Comparison of ENCODE assay signal across 20 cellular contexts in genomic region chr1:5670590-5671350, GRCh38.
A peak's percentile ranks its signal among the peaks of the same experiment; 100 is the strongest.
DNase-seq lines count a peak whose midpoint lies in the region; ATAC-seq and TF ChIP-seq lines count a peak whose summit lies in the region.
"Had no signal": no experiment of that assay in that cellular context is flagged by ENCODE, and none has a peak within 500 bp of the region (broad histone marks: within the 10 kb centered on the region; RNA-seq: fewer than 3 reads in every experiment).

No MANE protein-coding gene starts in this region.

- no peak for ATAC-seq in sciatic nerve

- TF ChIP-seq CTCF in right atrium auricular region (IDR thresholded peaks at IDR 0.05) = no peak

- intact Hi-C loops in cardiac septum (cut with DNase I) (no loop called here), sciatic nerve (cut with DNase I) (no loop called here)

- no peak overlapping the region for H3K4me3 ChIP-seq in right atrium auricular region
- H3K4me3 ChIP-seq: BLaER1 had no signal

- no peaks in the 10 kb centered on the region for H3K27me3 ChIP-seq in right atrium auricular region
- H3K27me3 ChIP-seq: BE2C, BLaER1 had no signal

- DNase-seq in cardiac septum (ENCODE audit: low spot score) = peak; percentile 55
- DNase-seq in right atrium auricular region (ENCODE audit: low spot score) = no peak
- peak; percentile 60 for DNase-seq in mesenteric fat pad (ENCODE audit: low spot score)
- DNase-seq in sciatic nerve (ENCODE audit: low spot score) = peak; percentile 40
- DNase-seq in DMS53 (lab: John Stamatoyannopoulos, UW) = no peak
- DNase-seq in RKO (ENCODE audit: low spot score) = no peak
- DNase-seq in NCI-H345 (lab: John Stamatoyannopoulos, UW) = no peak
- DNase-seq: 8988T; ACHN; BE2C; C1 segment of cervical spinal cord; CD4-positive, alpha-beta memory T cell; CD4-positive, CD25-positive, alpha-beta regulatory T cell; CD8-positive, alpha-beta memory T cell; COR-L47; DMS 273 treated with DMSO at 0.1 percent for 48 hours; DMS153; DMS79 treated with DMSO at 0.1 percent for 48 hours; GF-D8 had no signal

- no peaks in the 10 kb centered on the region for H3K4me1 ChIP-seq in right atrium auricular region
- H3K4me1 ChIP-seq: BE2C had no signal

- no peaks in the 10 kb centered on the region for H3K9me3 ChIP-seq in right atrium auricular region
- H3K9me3 ChIP-seq: BE2C had no signal

- no peak overlapping the region for H3K27ac ChIP-seq in right atrium auricular region
- H3K27ac ChIP-seq: BLaER1 had no signal

- no peaks in the 10 kb centered on the region for H3K36me3 ChIP-seq in right atrium auricular region
- H3K36me3 ChIP-seq: BE2C, BLaER1 had no signal

Comparison
In these comparisons a context has a peak if more than half of its experiments do, and no peak if none do; other contexts are left out.
1. DNase-seq: peak in cardiac septum (single experiment), mesenteric fat pad (single experiment) and sciatic nerve (single experiment); none in right atrium auricular region (single experiment), DMS53 (single experiment), RKO (single experiment) and NCI-H345 (single experiment).